ENCODE assay signal across 8 cellular contexts in genomic region chr18:76686737-76687231, GRCh38.
DNase-seq lines count a peak whose midpoint lies in the region; ATAC-seq and TF ChIP-seq lines count a peak whose summit lies in the region.

No MANE protein-coding gene starts in this region.

- no peaks in the 10 kb centered on the region for H3K9me3 ChIP-seq in fibroblast of lung (ENCODE audit: control insufficient read depth, insufficient read depth, low read depth, low read length)

- no peak overlapping the region for H3K27ac ChIP-seq in fibroblast of lung (ENCODE audit: insufficient read depth, low read length)

- H3K9ac ChIP-seq in fibroblast of lung (ENCODE audit: insufficient read depth, low read length), result no peak overlapping the region

- no peaks in the 10 kb centered on the region for H3K9me3 Mint-ChIP-seq in neural crest cell

- no peaks in the 10 kb centered on the region for H3K79me2 ChIP-seq in fibroblast of lung (ENCODE audit: control insufficient read depth, insufficient read depth, low read length)

- peak; percentile 72 for ATAC-seq in HG03103 (IDR thresholded peaks at IDR 0.05; ENCODE audit: low read depth, unreplicated experiment)

- H3K4me1 Mint-ChIP-seq in neural crest cell, result peaks cover 10% of the 10 kb centered on the region

- H3K4me3 Mint-ChIP-seq in neural crest cell, result no peak overlapping the region

- peak overlapping the region; percentile 40 for H2AFZ ChIP-seq in fibroblast of lung (ENCODE audit: low read length)

- H3K36me3 ChIP-seq in fibroblast of lung (ENCODE audit: control insufficient read depth, insufficient read depth, low read length), result no peaks in the 10 kb centered on the region

- TF ChIP-seq CTCF in AG04449 (IDR thresholded peaks at IDR 0.05; ENCODE audit: insufficient read depth, low read length, missing control alignments) (peak; percentile 73), GM12875 (IDR thresholded peaks at IDR 0.05; ENCODE audit: borderline replicate concordance, insufficient read depth, low read depth, low read length) (peak; percentile 53; the same call in 1 of the 2 replicates), fibroblast of lung (conservative IDR thresholded peaks at IDR 0.05 in 1 of 2, IDR thresholded peaks at IDR 0.05 in 1 of 2; ENCODE audit: low read depth in 1 of 2, low read length in 2 of 2) (peak; percentile 72 to 86), neural crest cell (conservative IDR thresholded peaks at IDR 0.05) (peak; percentile 74)

- POLR2A ChIA-PET in AG04449 (lab: Yijun Ruan, JAX), result no interaction called here

- H3K27me3 ChIP-seq in fibroblast of lung (ENCODE audit: control insufficient read depth, insufficient read depth, low read length), result peaks cover 3% of the 10 kb centered on the region

- H4K20me1 ChIP-seq in fibroblast of lung (ENCODE audit: control insufficient read depth, extremely low read depth, insufficient read depth, low read length), result no peaks in the 10 kb centered on the region

- CTCF ChIA-PET in AG04449 (lab: Yijun Ruan, JAX), result interaction anchor here (0.6 to 10.4 kb wide), 10 partner anchors 8 to 298 kb away, joined by 3 to 139 read pairs (median 4); no protein-coding TSS in a partner anchor

- no peaks in the 10 kb centered on the region for H3K36me3 Mint-ChIP-seq in neural crest cell (ENCODE audit: low read depth)

- peaks cover 4% of the 10 kb centered on the region for H3K27me3 Mint-ChIP-seq in neural crest cell (ENCODE audit: low read depth)

- H3K4me3 ChIP-seq in AG04449 (ENCODE audit: low read depth, low read length) (no peak overlapping the region), GM12875 (ENCODE audit: low read depth, low read length) (no peak overlapping the region), fibroblast of lung (replicated peaks in 1 of 4; ENCODE audit: control extremely low read depth in 1 of 4, insufficient read depth in 1 of 4, low read depth in 3 of 4, low read length in 4 of 4) (no peak overlapping the region)

- H3K4me2 ChIP-seq in fibroblast of lung (ENCODE audit: extremely low read depth, insufficient read depth, low read length), result no peak overlapping the region

- DNase-seq in AG04449 (ENCODE audit: low read depth, low spot score) (no peak), NCI-H2171 (lab: John Stamatoyannopoulos, UW) (peak; percentile 2), fibroblast of lung (ENCODE audit: low read depth in 2 of 2) (peak; percentile 70 to 72), neural crest cell (ENCODE audit: low read depth, low spot score) (peak; percentile 57), mesenteric fat pad (ENCODE audit: low spot score) (no peak)
- peak; percentile 8 to 37 for DNase-seq in activated CD4-positive, alpha-beta T cell treated with anti-CD3 and anti-CD28 coated beads, Interleukin-2, amount 50 U/mL, for 48 hours

- peak overlapping the region; percentile 97 for H3K27ac Mint-ChIP-seq in neural crest cell (ENCODE audit: unreplicated experiment)

- no peaks in the 10 kb centered on the region for H3K4me1 ChIP-seq in fibroblast of lung (ENCODE audit: control insufficient read depth, extremely low read depth, insufficient read depth, low read length)

Comparison
In these comparisons a context has a peak if more than half of its experiments do, and no peak if none do; other contexts are left out.
1. DNase-seq: peak in NCI-H2171 (single experiment), activated CD4-positive, alpha-beta T cell treated with anti-CD3 and anti-CD28 coated beads, Interleukin-2, amount 50 U/mL, for 48 hours (2 of 2), fibroblast of lung (2 of 2) and neural crest cell (single experiment); none in AG04449 (single experiment) and mesenteric fat pad (single experiment).
2. Peak in every context shown above with its lines, with median percentiles within 50 percentile points of each other: CTCF ChIP-seq.